Comparison of ENCODE assay signal across 8 cellular contexts in genomic region chr17:5468075-5468473, GRCh38. TPM values are rescaled to one million over a fixed set of nuclear protein-coding genes. Genes with fewer than 3 reads are reported as not detected.
DNase-seq lines count a peak whose midpoint lies in the region; ATAC-seq and TF ChIP-seq lines count a peak whose summit lies in the region.

No MANE protein-coding gene starts in this region.

- peak; percentile 14 for DNase-seq in CD1c-positive myeloid dendritic cell (ENCODE audit: extremely low spot score)
- no peak for DNase-seq in HFFc6
- no peak for DNase-seq in esophagus squamous epithelium (lab: John Stamatoyannopoulos, UW)
- DNase-seq in ovary: no peak
- DNase-seq in midbrain (lab: John Stamatoyannopoulos, UW): no peak

- 1% methylated on average over 13 to 14 of the region's 17 CpGs for WGBS in esophagus squamous epithelium, 2 donors
- WGBS in ovary, 3 donors: 0 to 1% (median 0%) methylated on average over 17 of the region's 17 CpGs

- TF ChIP-seq EP300 in ovary (IDR thresholded peaks at IDR 0.05): no peak

- H3K27ac ChIP-seq in esophagus squamous epithelium: peak overlapping the region; percentile 72 to 88 (median 86)
- no peak overlapping the region for H3K27ac ChIP-seq in ovary

- peaks cover 3 to 29% (median 17%) of the 10 kb centered on the region in 3 donors for H3K4me1 ChIP-seq in esophagus squamous epithelium
- no peaks in the 10 kb centered on the region for H3K4me1 ChIP-seq in ovary (ENCODE audit: insufficient read depth)

- ATAC-seq in GM21515 (IDR thresholded peaks at IDR 0.05; ENCODE audit: unreplicated experiment): no peak
- no peak for ATAC-seq in HG03039 (IDR thresholded peaks at IDR 0.05; ENCODE audit: unreplicated experiment)

- no peaks in the 10 kb centered on the region for H3K9me3 Mint-ChIP-seq in HFFc6

- H3K36me3 ChIP-seq in esophagus squamous epithelium (peaks cover 0 to 25% (median 0%) of the 10 kb centered on the region in 3 donors), ovary (no peaks in the 10 kb centered on the region)

- peaks cover 6% of the 10 kb centered on the region for H3K36me3 Mint-ChIP-seq in HFFc6 (ENCODE audit: low read depth)

- intact Hi-C loops in esophagus squamous epithelium (cut with DNase I) (no loop called here), ovary (cut with DNase I) (no loop called here)

- no peak for TF ChIP-seq POLR2A in esophagus squamous epithelium (IDR thresholded peaks at IDR 0.05)
- no peak for TF ChIP-seq POLR2A in ovary (IDR thresholded peaks at IDR 0.05)

- H3K4me1 Mint-ChIP-seq in HFFc6 (ENCODE audit: low read depth): peaks cover 43% of the 10 kb centered on the region

- H3K27me3 ChIP-seq in esophagus squamous epithelium: no peaks in the 10 kb centered on the region
- H3K27me3 ChIP-seq in ovary: no peaks in the 10 kb centered on the region

- peaks cover 3% of the 10 kb centered on the region; the same call in 1 of the 2 replicates for H3K27me3 Mint-ChIP-seq in HFFc6 (ENCODE audit: insufficient read depth)

- H3K4me3 ChIP-seq in WI38 (ENCODE audit: low read depth, low read length) (peak overlapping the region; percentile 80), esophagus squamous epithelium (peak overlapping the region; percentile 76 to 99 (median 91)), ovary (peak overlapping the region; percentile 77)

- no peaks in the 10 kb centered on the region for H3K9me3 ChIP-seq in esophagus squamous epithelium
- H3K9me3 ChIP-seq in ovary: no peaks in the 10 kb centered on the region

- peak overlapping the region; percentile 68 for H3K27ac Mint-ChIP-seq in HFFc6

- peak overlapping the region; percentile 95 for H3K4me3 Mint-ChIP-seq in HFFc6

- no peak for TF ChIP-seq CTCF in HFFc6 (IDR thresholded peaks at IDR 0.05)
- TF ChIP-seq CTCF in WI38 (IDR thresholded peaks at IDR 0.05; ENCODE audit: low read depth, low read length): no peak
- TF ChIP-seq CTCF in esophagus squamous epithelium (IDR thresholded peaks at IDR 0.05): no peak
- no peak for TF ChIP-seq CTCF in ovary (IDR thresholded peaks at IDR 0.05)

RNA-seq across cellular contexts. Expression of gene DHX33, which starts 0.7 kb away (rescaled TPM):
- total RNA-seq in HFFc6 (2021; fragmentation: NEBNext Ultra II Directional; extraction: Animal tissue kit (Norgen Biotek cat#: 25700)): 10 to 100 TPM; 16.8 to 18.9 (median 17.3) TPM
- total RNA-seq in esophagus squamous epithelium (10 to 100 TPM in 2 of 4 donors, 1 to 10 TPM in 2; 5.2 to 13.9 (median 8.8) TPM), ovary (10 to 100 TPM in 5 of 7 donors, 1 to 10 TPM in 2; 4.9 to 15.1 (median 10.9) TPM)
- 1 to 10 TPM; 5.2 to 8.5 TPM for polyA plus RNA-seq in ovary

RNA-seq across cellular contexts. Expression of gene DERL2, which starts 17.9 kb away (rescaled TPM):
- total RNA-seq in HFFc6 (2021; fragmentation: NEBNext Ultra II Directional; extraction: Animal tissue kit (Norgen Biotek cat#: 25700)): 100 to 1,000 TPM in 4 of 6 experiments, 10 to 100 TPM in 2; 85.9 to 109 (median 103) TPM
- total RNA-seq in esophagus squamous epithelium: 10 to 100 TPM; 28.2 to 48.8 (median 38.1) TPM
- total RNA-seq in ovary: 10 to 100 TPM; 15.1 to 68.6 (median 51.2) TPM
- 10 to 100 TPM; 35.4 to 57.3 TPM for polyA plus RNA-seq in ovary

RNA-seq across cellular contexts. Expression of gene MIS12, which starts 18.3 kb away (rescaled TPM):
- total RNA-seq in HFFc6 (2021; fragmentation: NEBNext Ultra II Directional; extraction: Animal tissue kit (Norgen Biotek cat#: 25700)): 10 to 100 TPM in 2 of 6 experiments, 1 to 10 TPM in 4; 7.8 to 10.8 (median 9.5) TPM
- 10 to 100 TPM in 3 of 4 donors, 1 to 10 TPM in 1; 6.2 to 28.8 (median 14.8) TPM for total RNA-seq in esophagus squamous epithelium
- total RNA-seq in ovary: 10 to 100 TPM in 6 of 7 donors, 1 to 10 TPM in 1; 9.3 to 19.8 (median 16.4) TPM
- 10 to 100 TPM; 11.6 to 15.7 TPM for polyA plus RNA-seq in ovary

RNA-seq across cellular contexts. Expression of gene C1QBP, which starts 29.1 kb away (rescaled TPM):
- total RNA-seq in HFFc6 (2021; fragmentation: NEBNext Ultra II Directional; extraction: Animal tissue kit (Norgen Biotek cat#: 25700)): 100 to 1,000 TPM; 222 to 267 (median 235) TPM
- total RNA-seq in esophagus squamous epithelium (100 to 1,000 TPM; 163 to 327 (median 228) TPM), ovary (10 to 100 TPM; 58.1 to 96.9 (median 73.2) TPM)
- 100 to 1,000 TPM in 1 of 2 donors, 10 to 100 TPM in 1; 73.6 to 192 TPM for polyA plus RNA-seq in ovary

RNA-seq across cellular contexts. Expression of gene RPAIN, which starts 48.1 kb away (rescaled TPM):
- total RNA-seq in HFFc6 (2021; fragmentation: NEBNext Ultra II Directional; extraction: Animal tissue kit (Norgen Biotek cat#: 25700)): 10 to 100 TPM; 20.4 to 25.6 (median 22.5) TPM
- total RNA-seq in esophagus squamous epithelium (10 to 100 TPM; 22.4 to 37.4 (median 29.8) TPM), ovary (10 to 100 TPM; 26.5 to 46.7 (median 34.1) TPM)
- 10 to 100 TPM; 28.9 to 45.0 TPM for polyA plus RNA-seq in ovary

Comparison
In these comparisons a context has a peak if more than half of its experiments do, and no peak if none do; other contexts are left out.
1. H3K27ac ChIP-seq: peak in esophagus squamous epithelium (4 of 4); none in ovary (0 of 2).
2. Peak in every context shown above with its lines, with median percentiles within 50 percentile points of each other: H3K4me3 ChIP-seq.